13 cellular contexts compared by ENCODE assay signal in genomic region chr3:160837394-160837975, GRCh38.
DNase-seq lines count a peak whose midpoint lies in the region; ATAC-seq lines count a peak whose summit lies in the region.
"Had no signal": no experiment of that assay in that cellular context is flagged by ENCODE, and none has a peak within 500 bp of the region (broad histone marks: within the 10 kb centered on the region; RNA-seq: fewer than 3 reads in every experiment).

No MANE protein-coding gene starts in this region.

- peak overlapping the region; percentile 57 for H3K4me3 Mint-ChIP-seq in natural killer cell treated with Interleukin-12 subunit alpha and Interleukin-12 subunit beta and Interleukin-15 and Interleukin-18, amount 100 ng/mL, for 72 hours
- H3K4me3 Mint-ChIP-seq: activated naive CD4-positive, alpha-beta T cell treated with anti-CD3 and anti-CD28 coated beads, Interleukin-2, amount 50 U/mL, for 24 hours had no signal

- H3K27me3 Mint-ChIP-seq in natural killer cell treated with Interleukin-12 subunit alpha and Interleukin-12 subunit beta and Interleukin-15 and Interleukin-18, amount 100 ng/mL, for 72 hours: no peaks in the 10 kb centered on the region

- peaks cover 7% of the 10 kb centered on the region for H3K9me3 Mint-ChIP-seq in natural killer cell treated with Interleukin-12 subunit alpha and Interleukin-12 subunit beta and Interleukin-15 and Interleukin-18, amount 100 ng/mL, for 72 hours

- ATAC-seq in natural killer cell treated with Interleukin-12 subunit alpha and Interleukin-12 subunit beta and Interleukin-15 and Interleukin-18, amount 100 ng/mL, for 72 hours: peak; percentile 77 to 78
- ATAC-seq in GM18873 (IDR thresholded peaks at IDR 0.05; ENCODE audit: low FRiP score, unreplicated experiment): no peak
- no peak for ATAC-seq in GM19035 (IDR thresholded peaks at IDR 0.05; ENCODE audit: unreplicated experiment)
- no peak for ATAC-seq in HG02840 (IDR thresholded peaks at IDR 0.05; ENCODE audit: low FRiP score, unreplicated experiment)
- ATAC-seq: gastroesophageal sphincter, K562 had no signal

- peaks cover 13% of the 10 kb centered on the region for H3K36me3 Mint-ChIP-seq in natural killer cell treated with Interleukin-12 subunit alpha and Interleukin-12 subunit beta and Interleukin-15 and Interleukin-18, amount 100 ng/mL, for 72 hours

- H3K27ac Mint-ChIP-seq in natural killer cell treated with Interleukin-12 subunit alpha and Interleukin-12 subunit beta and Interleukin-15 and Interleukin-18, amount 100 ng/mL, for 72 hours: peak overlapping the region; percentile 49 to 62
- H3K27ac Mint-ChIP-seq: activated naive CD4-positive, alpha-beta T cell treated with anti-CD3 and anti-CD28 coated beads, Interleukin-2, amount 50 U/mL, for 24 hours had no signal

- DNase-seq in GF-D8 (lab: John Stamatoyannopoulos, UW) (peak; percentile 66), LoVo (ENCODE audit: low spot score) (peak; percentile 61), astrocyte of the hippocampus (ENCODE audit: low read depth, low spot score) (peak; percentile 9), COLO668 (lab: John Stamatoyannopoulos, UW; ENCODE audit: unreplicated experiment) (no peak)
- DNase-seq in natural killer cell treated with Interleukin-12 subunit alpha and Interleukin-12 subunit beta and Interleukin-15 and Interleukin-18, amount 100 ng/mL, for 72 hours (ENCODE audit: low spot score): no peak
- DNase-seq: DMS79 treated with DMSO at 0.1 percent for 48 hours; NK-92 treated with Interleukin-12 subunit alpha and Interleukin-12 subunit beta, amount 100 ng/mL, for 24 hours had no signal

- peaks cover 58 to 65% of the 10 kb centered on the region in 2 donors for H3K4me1 Mint-ChIP-seq in natural killer cell treated with Interleukin-12 subunit alpha and Interleukin-12 subunit beta and Interleukin-15 and Interleukin-18, amount 100 ng/mL, for 72 hours (ENCODE audit: low read depth in 2 of 2)

Comparison
In these comparisons a context has a peak if more than half of its experiments do, and no peak if none do; other contexts are left out.
1. DNase-seq: peak in GF-D8 (single experiment), LoVo (single experiment) and astrocyte of the hippocampus (single experiment); none in natural killer cell treated with Interleukin-12 subunit alpha and Interleukin-12 subunit beta and Interleukin-15 and Interleukin-18, amount 100 ng/mL, for 72 hours (single experiment) and COLO668 (single experiment).
2. ATAC-seq: peak in natural killer cell treated with Interleukin-12 subunit alpha and Interleukin-12 subunit beta and Interleukin-15 and Interleukin-18, amount 100 ng/mL, for 72 hours (2 of 2); none in GM18873 (single experiment), GM19035 (single experiment) and HG02840 (single experiment).